17 cellular contexts compared by ENCODE assay signal in genomic region chr7:132149801-132150310, GRCh38.
"Had no signal": no experiment of that assay in that cellular context is flagged by ENCODE, and none has a peak within 500 bp of the region (broad histone marks: within the 10 kb centered on the region; RNA-seq: fewer than 3 reads in every experiment).

No MANE protein-coding gene starts in this region.

- H3K27ac Mint-ChIP-seq: immature natural killer cell, memory B cell, mesothelial cell of epicardium, natural killer cell, progenitor cell of endocrine pancreas had no signal

- H3K4me3 ChIP-seq: gastrocnemius medialis, left ventricle myocardium inferior, lower lobe of right lung, pancreas had no signal

- H3K36me3 ChIP-seq: gastrocnemius medialis, lower lobe of right lung, pancreas had no signal

- H3K4me1 ChIP-seq: left ventricle myocardium inferior, lower lobe of right lung, pancreas had no signal

- FAIRE-seq: endometrium, keratinocyte, pancreas, small intestine had no signal

- H3K36me3 Mint-ChIP-seq: memory B cell, mesothelial cell of epicardium, natural killer cell had no signal

- H3K4me1 Mint-ChIP-seq: immature natural killer cell, memory B cell, natural killer cell had no signal

- H3K9me3 ChIP-seq: gastrocnemius medialis, left ventricle myocardium inferior, lower lobe of right lung, pancreas had no signal

- H3K27me3 ChIP-seq: gastrocnemius medialis, pancreas had no signal

- H3K27ac ChIP-seq: gastrocnemius medialis, left ventricle myocardium inferior, lower lobe of right lung, pancreas had no signal

- DNase-seq: effector memory CD4-positive, alpha-beta T cell; gastrocnemius medialis; immature natural killer cell; left ventricle myocardium inferior; lower lobe of right lung; natural killer cell; occipital lobe; pancreas; right cardiac atrium; small intestine; stimulated activated CD4-positive, alpha-beta T cell treated with anti-CD3 and anti-CD28 coated beads, Interleukin-2, amount 100 ng/mL, for 48 hours; stimulated activated naive CD4-positive, alpha-beta T cell treated with Interleukin-2 at 50 U/mL for 16 hours had no signal

- H3K9me3 Mint-ChIP-seq: immature natural killer cell, mesothelial cell of epicardium, natural killer cell had no signal

- H3K4me3 Mint-ChIP-seq: immature natural killer cell, memory B cell, mesothelial cell of epicardium, natural killer cell had no signal
